11 cellular contexts compared by ENCODE assay signal in genomic region chr14:22333408-22334274, GRCh38.
A peak's percentile ranks its signal among the peaks of the same experiment; 100 is the strongest.
DNase-seq lines count a peak whose midpoint lies in the region; ATAC-seq and TF ChIP-seq lines count a peak whose summit lies in the region.
"Had no signal": no experiment of that assay in that cellular context is flagged by ENCODE, and none has a peak within 500 bp of the region (broad histone marks: within the 10 kb centered on the region; RNA-seq: fewer than 3 reads in every experiment).

No MANE protein-coding gene starts in this region.

- intact Hi-C loops in adrenal gland (cut with DNase I) = no loop called here
- intact Hi-C loops in testis (cut with DNase I; ENCODE audit: low total_unique reads) = no loop called here
- intact Hi-C loops in activated CD8-positive, alpha-beta T cell treated with anti-CD3 and anti-CD28 coated beads for 36 hours (cut with micrococcal nuclease) = no loop called here

- no peaks in the 10 kb centered on the region for H3K27me3 Mint-ChIP-seq in activated CD8-positive, alpha-beta T cell treated with anti-CD3 and anti-CD28 coated beads for 36 hours
- H3K27me3 Mint-ChIP-seq: stimulated activated naive CD8-positive, alpha-beta T cell treated with anti-CD3 and anti-CD28 coated beads, Interleukin-15, Interleukin-2, amounts not matched to agents 100 ng/mL and 50 ng/mL, for 24 hours; T-cell had no signal

- CTCF ChIA-PET in activated CD8-positive, alpha-beta T cell treated with anti-CD3 and anti-CD28 coated beads for 36 hours (lab: Charles Lee) = no interaction called here

- no peak for ATAC-seq in activated CD8-positive, alpha-beta T cell treated with anti-CD3 and anti-CD28 coated beads for 36 hours
- ATAC-seq: T-cell had no signal

- no peaks in the 10 kb centered on the region for H3K36me3 Mint-ChIP-seq in activated CD8-positive, alpha-beta T cell treated with anti-CD3 and anti-CD28 coated beads for 36 hours (ENCODE audit: low read depth)
- H3K36me3 Mint-ChIP-seq: T-cell had no signal

- 34 to 35% (median 34%) methylated on average over 6 of the region's 6 CpGs for WGBS in adrenal gland, 4 donors
- WGBS in testis, 2 donors = 71 to 77% methylated on average over 6 of the region's 6 CpGs

- no peaks in the 10 kb centered on the region for H3K36me3 ChIP-seq in adrenal gland (replicated peaks in 1 of 2)
- no peaks in the 10 kb centered on the region for H3K36me3 ChIP-seq in testis (ENCODE audit: low read depth, missing control alignments)

- H3K4me3 ChIP-seq in adrenal gland (no peak overlapping the region), testis (no peak overlapping the region)

- TF ChIP-seq CTCF in adrenal gland (IDR thresholded peaks at IDR 0.05) (no peak), testis (IDR thresholded peaks at IDR 0.05) (no peak)
- no peak for TF ChIP-seq CTCF in activated CD8-positive, alpha-beta T cell treated with anti-CD3 and anti-CD28 coated beads for 36 hours (IDR thresholded peaks at IDR 0.05)

- no peak overlapping the region for H3K4me3 Mint-ChIP-seq in activated CD8-positive, alpha-beta T cell treated with anti-CD3 and anti-CD28 coated beads for 36 hours
- H3K4me3 Mint-ChIP-seq: stimulated activated naive CD8-positive, alpha-beta T cell treated with anti-CD3 and anti-CD28 coated beads, Interleukin-15, Interleukin-2, amounts not matched to agents 100 ng/mL and 50 ng/mL, for 24 hours; T-cell had no signal

- H3K27me3 ChIP-seq in adrenal gland (no peaks in the 10 kb centered on the region), testis (no peaks in the 10 kb centered on the region)

- H3K27ac ChIP-seq in adrenal gland = peak overlapping the region in 3 of 5 donors; percentile 30 to 56 (median 46)
- H3K27ac ChIP-seq in testis = no peak overlapping the region

- no peaks in the 10 kb centered on the region for H3K4me1 Mint-ChIP-seq in activated CD8-positive, alpha-beta T cell treated with anti-CD3 and anti-CD28 coated beads for 36 hours (ENCODE audit: low read depth)
- H3K4me1 Mint-ChIP-seq: T-cell had no signal

- DNase-seq in AG20443 (ENCODE audit: low spot score) (peak; percentile 53), HT1080 (ENCODE audit: low read depth) (peak; percentile 56), adrenal gland (peak; percentile 61 to 82 (median 71)), kidney glomerular epithelial cell (lab: John Stamatoyannopoulos, UW) (peak; percentile 20), ecto neural progenitor cell (ENCODE audit: low spot score) (no peak), testis (no peak), GOT3 (lab: John Stamatoyannopoulos, UW) (no peak)
- DNase-seq in activated CD8-positive, alpha-beta T cell treated with anti-CD3 and anti-CD28 coated beads for 36 hours = no peak
- DNase-seq: central memory CD4-positive, alpha-beta T cell; T-cell had no signal

- no peaks in the 10 kb centered on the region for H3K9me3 Mint-ChIP-seq in activated CD8-positive, alpha-beta T cell treated with anti-CD3 and anti-CD28 coated beads for 36 hours
- H3K9me3 Mint-ChIP-seq: stimulated activated naive CD8-positive, alpha-beta T cell treated with anti-CD3 and anti-CD28 coated beads, Interleukin-15, Interleukin-2, amounts not matched to agents 100 ng/mL and 50 ng/mL, for 24 hours; T-cell had no signal

- H3K4me1 ChIP-seq in adrenal gland (replicated peaks in 1 of 2) (peaks cover 0 to 16% of the 10 kb centered on the region in 2 donors), testis (peaks cover 4% of the 10 kb centered on the region)

- H3K27ac Mint-ChIP-seq in activated CD8-positive, alpha-beta T cell treated with anti-CD3 and anti-CD28 coated beads for 36 hours = no peak overlapping the region
- H3K27ac Mint-ChIP-seq: stimulated activated naive CD8-positive, alpha-beta T cell treated with anti-CD3 and anti-CD28 coated beads, Interleukin-15, Interleukin-2, amounts not matched to agents 100 ng/mL and 50 ng/mL, for 24 hours; T-cell had no signal

- TF ChIP-seq POLR2A in adrenal gland (IDR thresholded peaks at IDR 0.05) = no peak
- TF ChIP-seq POLR2A in testis (IDR thresholded peaks at IDR 0.05) = no peak

- H3K9me3 ChIP-seq in adrenal gland (replicated peaks in 1 of 3) = peaks cover 0 to 4% (median 0%) of the 10 kb centered on the region in 3 donors
- H3K9me3 ChIP-seq in testis = no peaks in the 10 kb centered on the region

- POLR2A ChIA-PET in activated CD8-positive, alpha-beta T cell treated with anti-CD3 and anti-CD28 coated beads for 36 hours (lab: Charles Lee) = no interaction called here

Comparison
In these comparisons a context has a peak if more than half of its experiments do, and no peak if none do; other contexts are left out.
1. DNase-seq: peak in AG20443 (single experiment), HT1080 (single experiment), adrenal gland (7 of 7) and kidney glomerular epithelial cell (single experiment); none in ecto neural progenitor cell (single experiment), testis (single experiment), GOT3 (single experiment) and activated CD8-positive, alpha-beta T cell treated with anti-CD3 and anti-CD28 coated beads for 36 hours (single experiment).
2. H3K27ac ChIP-seq: peak in adrenal gland (3 of 5); none in testis (0 of 2).